Comparison of ENCODE assay signal across 18 cellular contexts in genomic region chr15:35999211-35999610, GRCh38.
"Had no signal": no experiment of that assay in that cellular context is flagged by ENCODE, and none has a peak within 500 bp of the region (broad histone marks: within the 10 kb centered on the region; RNA-seq: fewer than 3 reads in every experiment).

No MANE protein-coding gene starts in this region.

- H3K4me2 ChIP-seq: hepatocyte had no signal

- H3K4me3 Mint-ChIP-seq: endodermal cell; naive thymus-derived CD4-positive, alpha-beta T cell had no signal

- H2AFZ ChIP-seq: hepatocyte had no signal

- H3K79me2 ChIP-seq: hepatocyte had no signal

- H3K36me3 ChIP-seq: suprapubic skin, thyroid gland, upper lobe of left lung, uterus had no signal

- FAIRE-seq: endothelial cell of umbilical vein, small intestine had no signal

- H3K27ac ChIP-seq: coronary artery, hepatocyte, suprapubic skin, thyroid gland, upper lobe of left lung, uterus had no signal

- H3K4me3 ChIP-seq: coronary artery, hepatocyte, suprapubic skin, thyroid gland, upper lobe of left lung, uterus had no signal

- DNase-seq: effector CD4-positive, alpha-beta T cell; endodermal cell; erythroblast; foreskin melanocyte; head of caudate nucleus; naive thymus-derived CD4-positive, alpha-beta T cell; posterior cingulate gyrus; right cardiac atrium; small intestine; stimulated activated CD4-positive, alpha-beta T cell treated with anti-CD3 and anti-CD28 coated beads, Interleukin-2, amount 100 ng/mL, for 48 hours; stimulated activated naive CD4-positive, alpha-beta T cell treated with Interleukin-2 at 50 U/mL for 16 hours; thyroid gland; upper lobe of left lung; uterus had no signal

- ATAC-seq: naive thymus-derived CD4-positive, alpha-beta T cell; right cardiac atrium had no signal

- H3K4me1 ChIP-seq: suprapubic skin, thyroid gland, upper lobe of left lung, uterus had no signal

- H3K27me3 ChIP-seq: hepatocyte, suprapubic skin, thyroid gland, upper lobe of left lung, uterus had no signal

- H3K9me3 ChIP-seq: suprapubic skin, thyroid gland, upper lobe of left lung, uterus had no signal

- H3K4me1 Mint-ChIP-seq: naive thymus-derived CD4-positive, alpha-beta T cell had no signal

- H3K27ac Mint-ChIP-seq: endodermal cell; naive thymus-derived CD4-positive, alpha-beta T cell had no signal

- H3K36me3 Mint-ChIP-seq: naive thymus-derived CD4-positive, alpha-beta T cell had no signal
